8 cellular contexts compared by ENCODE assay signal in genomic region chr3:124306665-124307064, GRCh38.
"Had no signal": no experiment of that assay in that cellular context is flagged by ENCODE, and none has a peak within 500 bp of the region (broad histone marks: within the 10 kb centered on the region; RNA-seq: fewer than 3 reads in every experiment).

No MANE protein-coding gene starts in this region.

- H3K9me3 ChIP-seq: HAP-1 had no signal

- H3K27ac ChIP-seq: GM23248 had no signal

- H3K36me3 ChIP-seq: HAP-1 had no signal

- H3K4me3 ChIP-seq: GM23248, GM23338, HAP-1 had no signal

- DNase-seq: GM23248, GOT3, H7, H9, HCEC 1CT, HFFc6 had no signal

- H3K4me1 ChIP-seq: HAP-1 had no signal
